1 cellular context compared by ENCODE assay signal in genomic region chr1:9239622-9240401, GRCh38.
TF ChIP-seq lines count a peak whose summit lies in the region.

No MANE protein-coding gene starts in this region.

TF ChIP-seq in HepG2, 621 proteins besides CTCF, POLR2A, EP300 and RAD21 (continued from another document and continues in another):
- TF ChIP-seq CBX1 (IDR thresholded peaks at IDR 0.05; ENCODE audit: low read depth): no peak
- peak; percentile 85; the same call in 1 of the 2 replicates for TF ChIP-seq RXRB (CRISPR knock-in tag; IDR thresholded peaks at IDR 0.05; ENCODE audit: borderline replicate concordance)
- TF ChIP-seq CREB1 (IDR thresholded peaks at IDR 0.05): no peak
- TF ChIP-seq CREB1 (CRISPR knock-in tag; IDR thresholded peaks at IDR 0.05): peak; percentile 46; the same call in 1 of the 2 replicates
- TF ChIP-seq NR2F2 (IDR thresholded peaks at IDR 0.05; ENCODE audit: borderline replicate concordance, low read depth): 0 out of 2 replicates have a peak, but pooled peaks have one; percentile 37
- no peak for TF ChIP-seq ZNF326 (CRISPR knock-in tag; IDR thresholded peaks at IDR 0.05; ENCODE audit: borderline replicate concordance)
- TF ChIP-seq, protein P1, sequence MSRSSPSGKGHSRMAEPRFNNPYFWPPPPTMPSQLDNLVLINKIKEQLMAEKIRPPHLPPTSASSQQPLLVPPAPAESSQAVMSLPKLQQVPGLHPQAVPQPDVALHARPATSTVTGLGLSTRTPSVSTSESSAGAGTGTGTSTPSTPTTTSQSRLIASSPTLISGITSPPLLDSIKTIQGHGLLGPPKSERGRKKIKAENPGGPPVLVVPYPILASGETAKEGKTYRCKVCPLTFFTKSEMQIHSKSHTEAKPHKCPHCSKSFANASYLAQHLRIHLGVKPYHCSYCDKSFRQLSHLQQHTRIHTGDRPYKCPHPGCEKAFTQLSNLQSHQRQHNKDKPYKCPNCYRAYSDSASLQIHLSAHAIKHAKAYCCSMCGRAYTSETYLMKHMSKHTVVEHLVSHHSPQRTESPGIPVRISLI (CRISPR knock-in tag; IDR thresholded peaks at IDR 0.05; ENCODE audit: borderline replicate concordance): no peak
- TF ChIP-seq MEF2D (CRISPR knock-in tag; IDR thresholded peaks at IDR 0.05): peak; percentile 37; the same call in 1 of the 2 replicates
- TF ChIP-seq NCOA2 (CRISPR knock-in tag; IDR thresholded peaks at IDR 0.05): peak; percentile 35; the same call in 1 of the 2 replicates
- peak; percentile 44; the same call in 1 of the 2 replicates for TF ChIP-seq SMAD3 (CRISPR knock-in tag; IDR thresholded peaks at IDR 0.05)
- TF ChIP-seq ZFX (CRISPR knock-in tag; IDR thresholded peaks at IDR 0.05; ENCODE audit: low read depth): peak; percentile 52
- TF ChIP-seq RERE (CRISPR knock-in tag; IDR thresholded peaks at IDR 0.05; ENCODE audit: low read depth): 0 out of 2 replicates have a peak, but pooled peaks have one; percentile 37
- TF ChIP-seq SKI (IDR thresholded peaks at IDR 0.05; ENCODE audit: partially characterized antibody): peak; percentile 62
- peak; percentile 20; the same call in 1 of the 2 replicates for TF ChIP-seq PHF8 (CRISPR knock-in tag; IDR thresholded peaks at IDR 0.05)
- peak; percentile 61; the same call in 1 of the 2 replicates for TF ChIP-seq ZNF792 (CRISPR knock-in tag; IDR thresholded peaks at IDR 0.05)
- TF ChIP-seq ZNF430 (CRISPR knock-in tag; IDR thresholded peaks at IDR 0.05): peak; percentile 70; the same call in 1 of the 2 replicates
- TF ChIP-seq, protein P2, sequence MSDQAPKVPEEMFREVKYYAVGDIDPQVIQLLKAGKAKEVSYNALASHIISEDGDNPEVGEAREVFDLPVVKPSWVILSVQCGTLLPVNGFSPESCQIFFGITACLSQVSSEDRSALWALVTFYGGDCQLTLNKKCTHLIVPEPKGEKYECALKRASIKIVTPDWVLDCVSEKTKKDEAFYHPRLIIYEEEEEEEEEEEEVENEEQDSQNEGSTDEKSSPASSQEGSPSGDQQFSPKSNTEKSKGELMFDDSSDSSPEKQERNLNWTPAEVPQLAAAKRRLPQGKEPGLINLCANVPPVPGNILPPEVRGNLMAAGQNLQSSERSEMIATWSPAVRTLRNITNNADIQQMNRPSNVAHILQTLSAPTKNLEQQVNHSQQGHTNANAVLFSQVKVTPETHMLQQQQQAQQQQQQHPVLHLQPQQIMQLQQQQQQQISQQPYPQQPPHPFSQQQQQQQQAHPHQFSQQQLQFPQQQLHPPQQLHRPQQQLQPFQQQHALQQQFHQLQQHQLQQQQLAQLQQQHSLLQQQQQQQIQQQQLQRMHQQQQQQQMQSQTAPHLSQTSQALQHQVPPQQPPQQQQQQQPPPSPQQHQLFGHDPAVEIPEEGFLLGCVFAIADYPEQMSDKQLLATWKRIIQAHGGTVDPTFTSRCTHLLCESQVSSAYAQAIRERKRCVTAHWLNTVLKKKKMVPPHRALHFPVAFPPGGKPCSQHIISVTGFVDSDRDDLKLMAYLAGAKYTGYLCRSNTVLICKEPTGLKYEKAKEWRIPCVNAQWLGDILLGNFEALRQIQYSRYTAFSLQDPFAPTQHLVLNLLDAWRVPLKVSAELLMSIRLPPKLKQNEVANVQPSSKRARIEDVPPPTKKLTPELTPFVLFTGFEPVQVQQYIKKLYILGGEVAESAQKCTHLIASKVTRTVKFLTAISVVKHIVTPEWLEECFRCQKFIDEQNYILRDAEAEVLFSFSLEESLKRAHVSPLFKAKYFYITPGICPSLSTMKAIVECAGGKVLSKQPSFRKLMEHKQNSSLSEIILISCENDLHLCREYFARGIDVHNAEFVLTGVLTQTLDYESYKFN (CRISPR knock-in tag; conservative IDR thresholded peaks at IDR 0.05): peak; percentile 80
- no peak for TF ChIP-seq ZNF496 (CRISPR knock-in tag; IDR thresholded peaks at IDR 0.05; ENCODE audit: insufficient replicate concordance)
- no peak for TF ChIP-seq ZNF569 (CRISPR knock-in tag; IDR thresholded peaks at IDR 0.05; ENCODE audit: borderline replicate concordance)
- TF ChIP-seq SRY (CRISPR knock-in tag; IDR thresholded peaks at IDR 0.05): no peak
- TF ChIP-seq TMF1 (CRISPR knock-in tag; IDR thresholded peaks at IDR 0.05; ENCODE audit: low read depth): no peak
- peak; percentile 51; the same call in 1 of the 2 replicates for TF ChIP-seq ELF1 (CRISPR knock-in tag; IDR thresholded peaks at IDR 0.05)
- TF ChIP-seq, protein P3, sequence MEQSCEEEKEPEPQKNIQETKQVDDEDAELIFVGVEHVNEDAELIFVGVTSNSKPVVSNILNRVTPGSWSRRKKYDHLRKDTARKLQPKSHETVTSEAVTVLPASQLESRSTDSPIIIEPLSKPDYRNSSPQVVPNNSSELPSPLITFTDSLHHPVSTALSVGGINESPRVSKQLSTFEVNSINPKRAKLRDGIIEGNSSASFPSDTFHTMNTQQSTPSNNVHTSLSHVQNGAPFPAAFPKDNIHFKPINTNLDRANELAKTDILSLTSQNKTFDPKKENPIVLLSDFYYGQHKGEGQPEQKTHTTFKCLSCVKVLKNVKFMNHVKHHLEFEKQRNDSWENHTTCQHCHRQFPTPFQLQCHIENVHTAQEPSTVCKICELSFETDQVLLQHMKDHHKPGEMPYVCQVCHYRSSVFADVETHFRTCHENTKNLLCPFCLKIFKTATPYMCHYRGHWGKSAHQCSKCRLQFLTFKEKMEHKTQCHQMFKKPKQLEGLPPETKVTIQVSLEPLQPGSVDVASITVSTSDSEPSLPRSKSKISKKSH (CRISPR knock-in tag; IDR thresholded peaks at IDR 0.05; ENCODE audit: borderline replicate concordance): peak; percentile 27; the same call in 1 of the 2 replicates
- no peak for TF ChIP-seq ZBTB40 (IDR thresholded peaks at IDR 0.05)
- TF ChIP-seq ZBTB40 (CRISPR knock-in tag; IDR thresholded peaks at IDR 0.05): 0 out of 2 replicates have a peak, but pooled peaks have one; percentile 15
- peak; percentile 87 for TF ChIP-seq ZNF687 (CRISPR knock-in tag; IDR thresholded peaks at IDR 0.05)
- no peak for TF ChIP-seq ZNF329 (CRISPR knock-in tag; IDR thresholded peaks at IDR 0.05; ENCODE audit: low read depth)
- 0 out of 2 replicates have a peak, but pooled peaks have one; percentile 45 for TF ChIP-seq HOXA5 (CRISPR knock-in tag; IDR thresholded peaks at IDR 0.05)
- no peak for TF ChIP-seq GATAD1 (CRISPR knock-in tag; IDR thresholded peaks at IDR 0.05)
- TF ChIP-seq SYNCRIP (IDR thresholded peaks at IDR 0.05; ENCODE audit: insufficient read depth, low read depth, low read length): no peak
- TF ChIP-seq TBX2 (CRISPR knock-in tag; IDR thresholded peaks at IDR 0.05; ENCODE audit: borderline replicate concordance): peak; percentile 66; the same call in 1 of the 2 replicates
